22 cellular contexts compared by ENCODE assay signal in the genomic region with DNA sequence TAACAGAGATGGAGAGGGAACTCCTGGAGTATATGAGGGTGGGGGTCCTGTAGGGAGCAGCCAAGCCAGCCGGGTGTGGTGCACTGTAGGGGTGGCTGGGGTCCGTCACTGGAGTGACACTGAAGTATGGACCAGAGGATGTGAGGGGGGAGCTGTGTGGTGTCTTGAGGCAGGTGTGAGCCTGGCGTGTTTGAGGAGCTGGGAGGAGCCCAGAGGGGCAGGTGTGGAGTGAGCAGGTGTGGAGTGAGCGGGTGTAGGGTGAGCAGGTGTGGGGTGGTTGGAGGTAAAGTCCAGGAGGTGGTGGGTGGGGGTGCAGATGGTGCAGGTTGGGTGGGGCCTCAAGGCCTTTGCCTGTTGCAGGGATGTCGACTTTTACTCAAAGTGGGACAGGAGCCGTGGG. TPM values are rescaled to one million over a fixed set of nuclear protein-coding genes. Genes with fewer than 3 reads are reported as not detected.
A peak's percentile ranks its signal among the peaks of the same experiment; 100 is the strongest.
DNase-seq lines count a peak whose midpoint lies in the region; ATAC-seq and TF ChIP-seq lines count a peak whose summit lies in the region.
"Had no signal": no experiment of that assay in that cellular context is flagged by ENCODE, and none has a peak within 500 bp of the region (broad histone marks: within the 10 kb centered on the region; RNA-seq: fewer than 3 reads in every experiment).

No MANE protein-coding gene starts in this region.

- H3K36me3 Mint-ChIP-seq in activated CD4-positive, alpha-beta T cell treated with anti-CD3 and anti-CD28 coated beads, Interleukin-2, amount 10 ng/mL, durations not matched to agents 24 days and 14 days (ENCODE audit: low read depth) = peaks cover 31% of the 10 kb centered on the region
- H3K36me3 Mint-ChIP-seq: natural killer cell treated with Interleukin-12 subunit alpha and Interleukin-12 subunit beta and Interleukin-15 and Interleukin-18, amount 100 ng/mL, for 72 hours had no signal

- peaks cover 38 to 100% (median 56%) of the 10 kb centered on the region in 3 donors for H3K36me3 ChIP-seq in esophagus squamous epithelium
- peaks cover 31 to 91% (median 53%) of the 10 kb centered on the region in 4 donors for H3K36me3 ChIP-seq in upper lobe of left lung

- no peaks in the 10 kb centered on the region for H3K9me3 Mint-ChIP-seq in activated CD4-positive, alpha-beta T cell treated with anti-CD3 and anti-CD28 coated beads, Interleukin-2, amount 10 ng/mL, durations not matched to agents 24 days and 14 days
- H3K9me3 Mint-ChIP-seq: activated T-cell treated with anti-CD3 and anti-CD28 coated beads, Interleukin-2, amount 50 U/mL, for 72 hours; GM23338; natural killer cell treated with Interleukin-12 subunit alpha and Interleukin-12 subunit beta and Interleukin-15 and Interleukin-18, amount 100 ng/mL, for 72 hours had no signal

- H3K27ac Mint-ChIP-seq in activated CD4-positive, alpha-beta T cell treated with anti-CD3 and anti-CD28 coated beads, Interleukin-2, amount 10 ng/mL, durations not matched to agents 24 days and 14 days = peak overlapping the region; percentile 18
- H3K27ac Mint-ChIP-seq: activated T-cell treated with anti-CD3 and anti-CD28 coated beads, Interleukin-2, amount 50 U/mL, for 72 hours; GM23338; natural killer cell treated with Interleukin-12 subunit alpha and Interleukin-12 subunit beta and Interleukin-15 and Interleukin-18, amount 100 ng/mL, for 72 hours had no signal

- H3K27me3 Mint-ChIP-seq in activated CD4-positive, alpha-beta T cell treated with anti-CD3 and anti-CD28 coated beads, Interleukin-2, amount 10 ng/mL, durations not matched to agents 24 days and 14 days = no peaks in the 10 kb centered on the region
- H3K27me3 Mint-ChIP-seq: natural killer cell treated with Interleukin-12 subunit alpha and Interleukin-12 subunit beta and Interleukin-15 and Interleukin-18, amount 100 ng/mL, for 72 hours had no signal

- H3K4me3 ChIP-seq in esophagus squamous epithelium (no peak overlapping the region), upper lobe of left lung (no peak overlapping the region)
- H3K4me3 ChIP-seq: A549, GM12878, GM23338, right atrium auricular region had no signal

- H3K9me3 ChIP-seq in esophagus squamous epithelium = no peaks in the 10 kb centered on the region
- H3K9me3 ChIP-seq in upper lobe of left lung = no peaks in the 10 kb centered on the region
- H3K9me3 ChIP-seq: A549, right atrium auricular region had no signal

- 74 to 90% methylated on average over 5 to 6 of the region's 6 CpGs for WGBS in esophagus squamous epithelium, 2 donors
- WGBS in upper lobe of left lung, 2 donors = 85 to 91% methylated on average over 6 of the region's 6 CpGs

- H3K4me1 ChIP-seq in esophagus squamous epithelium (peaks cover 16 to 44% (median 20%) of the 10 kb centered on the region in 3 donors), upper lobe of left lung (peaks cover 21 to 63% (median 41%) of the 10 kb centered on the region in 4 donors)
- H3K4me1 ChIP-seq: A549 had no signal

- no peak for ATAC-seq in upper lobe of left lung (ENCODE audit: low FRiP score in 2 of 2)
- ATAC-seq: A549; activated T-cell treated with anti-CD3 and anti-CD28 coated beads, Interleukin-2, amount 50 U/mL, for 72 hours; GM12878; natural killer cell treated with Interleukin-12 subunit alpha and Interleukin-12 subunit beta and Interleukin-15 and Interleukin-18, amount 100 ng/mL, for 72 hours had no signal

- intact Hi-C loops in activated CD4-positive, alpha-beta T cell treated with anti-CD3 and anti-CD28 coated beads, Interleukin-2, amount 10 ng/mL, durations not matched to agents 24 days and 14 days (cut with micrococcal nuclease) = no loop called here
- intact Hi-C loops in esophagus squamous epithelium (cut with DNase I) = no loop called here

- H3K27me3 ChIP-seq in esophagus squamous epithelium (no peaks in the 10 kb centered on the region), upper lobe of left lung (no peaks in the 10 kb centered on the region)
- H3K27me3 ChIP-seq: right atrium auricular region had no signal

- TF ChIP-seq POLR2A in esophagus squamous epithelium (IDR thresholded peaks at IDR 0.05) (no peak), upper lobe of left lung (IDR thresholded peaks at IDR 0.05) (no peak)

- H3K4me1 Mint-ChIP-seq in activated CD4-positive, alpha-beta T cell treated with anti-CD3 and anti-CD28 coated beads, Interleukin-2, amount 10 ng/mL, durations not matched to agents 24 days and 14 days = peaks cover 1% of the 10 kb centered on the region
- H3K4me1 Mint-ChIP-seq: GM23338 had no signal

- no peak for TF ChIP-seq CTCF in esophagus squamous epithelium (IDR thresholded peaks at IDR 0.05)
- no peak for TF ChIP-seq CTCF in upper lobe of left lung (IDR thresholded peaks at IDR 0.05)

- TF ChIP-seq EP300 in upper lobe of left lung (IDR thresholded peaks at IDR 0.05) = no peak

- H3K27ac ChIP-seq in esophagus squamous epithelium = peak overlapping the region in 3 of 4 donors; percentile 11 to 39 (median 23)
- H3K27ac ChIP-seq in upper lobe of left lung = peak overlapping the region; percentile 69 to 81 (median 76)
- H3K27ac ChIP-seq: A549, right atrium auricular region had no signal

- DNase-seq in activated CD4-positive, alpha-beta T cell treated with anti-CD3 and anti-CD28 coated beads, Interleukin-2, amount 10 ng/mL, durations not matched to agents 24 days and 14 days = no peak
- no peak for DNase-seq in activated CD4-positive, alpha-beta T cell treated with anti-CD3 and anti-CD28 coated beads for 1 hour
- peak; percentile 69 for DNase-seq in NCI-H2196 (lab: John Stamatoyannopoulos, UW; ENCODE audit: unreplicated experiment)
- DNase-seq in esophagus squamous epithelium (lab: John Stamatoyannopoulos, UW) = no peak
- DNase-seq in upper lobe of left lung = no peak
- no peak for DNase-seq in stimulated activated CD4-positive, alpha-beta T cell treated with anti-CD3 and anti-CD28 coated beads, Interleukin-15, amount 100 ng/mL, for 24 hours
- no peak for DNase-seq in stimulated activated CD8-positive, alpha-beta memory T cell treated with anti-CD3 and anti-CD28 coated beads, Interleukin-4, amount 100 ng/mL, for 48 hours
- DNase-seq in activated naive CD4-positive, alpha-beta T cell treated with anti-CD3 and anti-CD28 coated beads, Interleukin-2, amount 50 U/mL, for 16 hours = no peak
- DNase-seq: activated CD4-positive, alpha-beta T cell treated with anti-CD3 and anti-CD28 coated beads, Interleukin-2, amount 50 U/mL, for 4 hours; activated T-cell treated with anti-CD3 and anti-CD28 coated beads, Interleukin-2, amount 50 U/mL, for 72 hours; NCI-H2227 treated with DMSO at 0.1 percent for 48 hours had no signal

- no peak overlapping the region for H3K4me3 Mint-ChIP-seq in activated CD4-positive, alpha-beta T cell treated with anti-CD3 and anti-CD28 coated beads, Interleukin-2, amount 10 ng/mL, durations not matched to agents 24 days and 14 days
- H3K4me3 Mint-ChIP-seq: activated T-cell treated with anti-CD3 and anti-CD28 coated beads, Interleukin-2, amount 50 U/mL, for 72 hours; GM23338; natural killer cell treated with Interleukin-12 subunit alpha and Interleukin-12 subunit beta and Interleukin-15 and Interleukin-18, amount 100 ng/mL, for 72 hours had no signal

RNA-seq across cellular contexts. Expression of a gene that starts 5.9 kb away (rescaled TPM):
- total RNA-seq in activated CD4-positive, alpha-beta T cell treated with anti-CD3 and anti-CD28 coated beads, Interleukin-2, amount 10 ng/mL, durations not matched to agents 24 days and 14 days = 0.37 and 0.83 TPM in 2 replicates
- 10 to 100 TPM; 11.6 to 84.4 (median 35.3) TPM for total RNA-seq in esophagus squamous epithelium
- 10 to 100 TPM; 10.0 to 39.1 (median 23.4) TPM for total RNA-seq in upper lobe of left lung
- total RNA-seq: G401, HT1080 had no signal

RNA-seq across cellular contexts. Expression of a gene that starts 18.4 kb away (rescaled TPM):
- 52.6 and 58.7 TPM in 2 replicates for total RNA-seq in activated CD4-positive, alpha-beta T cell treated with anti-CD3 and anti-CD28 coated beads, Interleukin-2, amount 10 ng/mL, durations not matched to agents 24 days and 14 days
- total RNA-seq in esophagus squamous epithelium = 10 to 100 TPM; 25.1 to 41.4 (median 35.7) TPM
- total RNA-seq in upper lobe of left lung = 10 to 100 TPM; 28.9 to 63.1 (median 38.3) TPM

RNA-seq across cellular contexts. Expression of a gene that starts 21.6 kb away (rescaled TPM):
- not detected in 2 replicates for total RNA-seq in activated CD4-positive, alpha-beta T cell treated with anti-CD3 and anti-CD28 coated beads, Interleukin-2, amount 10 ng/mL, durations not matched to agents 24 days and 14 days
- total RNA-seq in esophagus squamous epithelium (not detected), upper lobe of left lung (not detected)
- total RNA-seq: activated T-cell treated with anti-CD3 and anti-CD28 coated beads, Interleukin-2, amount 50 U/mL, for 72 hours; chondrocyte; endothelial cell of umbilical vein; frontal cortex; G401; GM12878; GM23338; HT1080; lower leg skin; natural killer cell treated with Interleukin-12 subunit alpha and Interleukin-12 subunit beta and Interleukin-15 and Interleukin-18, amount 100 ng/mL, for 72 hours; right atrium auricular region had no signal

RNA-seq across cellular contexts. Expression of a gene that starts 23.7 kb away (rescaled TPM):
- 11.4 and 20.1 TPM in 2 replicates for total RNA-seq in activated CD4-positive, alpha-beta T cell treated with anti-CD3 and anti-CD28 coated beads, Interleukin-2, amount 10 ng/mL, durations not matched to agents 24 days and 14 days
- total RNA-seq in esophagus squamous epithelium = 10 to 100 TPM; 55.1 to 87.2 (median 58.6) TPM
- total RNA-seq in upper lobe of left lung = 10 to 100 TPM; 28.4 to 71.7 (median 63.3) TPM

RNA-seq across cellular contexts. Expression of a gene that starts 24.2 kb away (rescaled TPM):
- total RNA-seq in activated CD4-positive, alpha-beta T cell treated with anti-CD3 and anti-CD28 coated beads, Interleukin-2, amount 10 ng/mL, durations not matched to agents 24 days and 14 days = 65.8 and 69.2 TPM in 2 replicates
- total RNA-seq in esophagus squamous epithelium = 10 to 100 TPM; 22.4 to 37.0 (median 28.6) TPM
- total RNA-seq in upper lobe of left lung = 10 to 100 TPM in 4 of 6 donors, 1 to 10 TPM in 1, under 1 TPM in 1; 0.89 to 18.4 (median 16.0) TPM
